In genomic region chr1:204326891-204327290, GRCh38 we compare ENCODE assay signal across 26 cellular contexts. TPM values are rescaled to one million over a fixed set of nuclear protein-coding genes. Genes with fewer than 3 reads are reported as not detected.
DNase-seq lines count a peak whose midpoint lies in the region.
"Had no signal": no experiment of that assay in that cellular context is flagged by ENCODE, and none has a peak within 500 bp of the region (broad histone marks: within the 10 kb centered on the region; RNA-seq: fewer than 3 reads in every experiment).

No MANE protein-coding gene starts in this region.

- DNase-seq in amniotic epithelial cell (ENCODE audit: low read depth) (peak; percentile 61), left kidney (ENCODE audit: low read depth, low spot score) (peak; percentile 75), renal cortical epithelial cell (ENCODE audit: low read depth) (peak; percentile 44), NCI-H82 (lab: John Stamatoyannopoulos, UW) (no peak)
- DNase-seq in activated CD4-positive, alpha-beta T cell treated with anti-CD3 and anti-CD28 coated beads, Interleukin-2, amount 10 ng/mL, durations not matched to agents 7 days and 5 days: no peak
- DNase-seq in stimulated activated CD4-positive, alpha-beta T cell treated with anti-CD3 and anti-CD28 coated beads, Interleukin-4, amount 100 ng/mL, for 4 hours: no peak
- DNase-seq: activated CD8-positive, alpha-beta memory T cell treated with anti-CD3 and anti-CD28 coated beads, Interleukin-2, amount 50 U/mL, for 48 hours; activated CD8-positive, alpha-beta T cell treated with anti-CD3 and anti-CD28 coated beads for 36 hours; activated naive CD4-positive, alpha-beta T cell treated with Interleukin-2 at 50 U/mL for 16 hours; CD4-positive, CD25-positive, alpha-beta regulatory T cell; HFFc6; KG1; left colon; mammary epithelial cell; MG63; NCI-H1930; NCI-H774; SIG-M5; stimulated activated CD4-positive, alpha-beta T cell treated with anti-CD3 and anti-CD28 coated beads, Interleukin-4, amount 100 ng/mL, for 1 hour; SW 1271 had no signal

- no peaks in the 10 kb centered on the region for H3K36me3 Mint-ChIP-seq in activated CD4-positive, alpha-beta T cell treated with anti-CD3 and anti-CD28 coated beads, Interleukin-2, amount 10 ng/mL, durations not matched to agents 7 days and 5 days (ENCODE audit: low read depth)
- H3K36me3 Mint-ChIP-seq: CD4-positive, CD25-positive, alpha-beta regulatory T cell had no signal

- H3K4me1 Mint-ChIP-seq in activated CD4-positive, alpha-beta T cell treated with anti-CD3 and anti-CD28 coated beads, Interleukin-2, amount 10 ng/mL, durations not matched to agents 7 days and 5 days: peaks cover 5% of the 10 kb centered on the region
- H3K4me1 Mint-ChIP-seq: CD4-positive, CD25-positive, alpha-beta regulatory T cell had no signal

- no peak overlapping the region for H3K4me3 Mint-ChIP-seq in activated CD4-positive, alpha-beta T cell treated with anti-CD3 and anti-CD28 coated beads, Interleukin-2, amount 10 ng/mL, durations not matched to agents 7 days and 5 days
- H3K4me3 Mint-ChIP-seq: activated CD8-positive, alpha-beta T cell treated with anti-CD3 and anti-CD28 coated beads for 36 hours; activated T-helper 1 cell treated with anti-CD3 and anti-CD28 coated beads, Interleukin-12 subunit alpha, Interleukin-12 subunit beta, Interleukin-2, Interleukin-4 antibody, amounts not matched to agents 30 ng/mL and 10 ng/mL and 1 ng/mL, durations not matched to agents 14 hours and 24 hours and 36 hours; CD4-positive, CD25-positive, alpha-beta regulatory T cell; HFFc6 had no signal

- POLR2A ChIA-PET in activated CD4-positive, alpha-beta T cell treated with anti-CD3 and anti-CD28 coated beads, Interleukin-2, amount 10 ng/mL, durations not matched to agents 7 days and 5 days (lab: Charles Lee): no interaction called here

- CTCF ChIA-PET in activated CD4-positive, alpha-beta T cell treated with anti-CD3 and anti-CD28 coated beads, Interleukin-2, amount 10 ng/mL, durations not matched to agents 7 days and 5 days (lab: Charles Lee): interaction anchor here (0.8 to 2.1 kb wide), 8 partner anchors 9 to 480 kb away, joined by 3 to 6 read pairs (median 4); no protein-coding TSS in a partner anchor

- H3K4me1 ChIP-seq in BLaER1 treated with 17β-estradiol and CSF1 and Interleukin-3, amounts not matched to agents 10 nM and 100 nM: peaks cover 0 to 21% (median 15%) of the 10 kb centered on the region in 10 experiments; a peak in 18 of 20 replicates
- H3K4me1 ChIP-seq: body of pancreas, gastroesophageal sphincter, upper lobe of left lung had no signal

- no peaks in the 10 kb centered on the region for H3K9me3 Mint-ChIP-seq in activated CD4-positive, alpha-beta T cell treated with anti-CD3 and anti-CD28 coated beads, Interleukin-2, amount 10 ng/mL, durations not matched to agents 7 days and 5 days
- H3K9me3 Mint-ChIP-seq: activated CD8-positive, alpha-beta T cell treated with anti-CD3 and anti-CD28 coated beads for 36 hours; activated T-helper 1 cell treated with anti-CD3 and anti-CD28 coated beads, Interleukin-12 subunit alpha, Interleukin-12 subunit beta, Interleukin-2, Interleukin-4 antibody, amounts not matched to agents 30 ng/mL and 10 ng/mL and 1 ng/mL, durations not matched to agents 14 hours and 24 hours and 36 hours; CD4-positive, CD25-positive, alpha-beta regulatory T cell had no signal

- no peaks in the 10 kb centered on the region for H3K36me3 ChIP-seq in BLaER1 treated with 17β-estradiol and CSF1 and Interleukin-3, amounts not matched to agents 10 nM and 100 nM
- H3K36me3 ChIP-seq: gastroesophageal sphincter, MG63, upper lobe of left lung had no signal

- peak overlapping the region in 1 of 11 experiments; percentile 13; a peak in 2 of 22 replicates for H3K9ac ChIP-seq in BLaER1 treated with 17β-estradiol and CSF1 and Interleukin-3, amounts not matched to agents 10 nM and 100 nM

- H3K27ac ChIP-seq in BLaER1 treated with 17β-estradiol and CSF1 and Interleukin-3, amounts not matched to agents 10 nM and 100 nM: peak overlapping the region in 2 of 11 experiments; percentile 7; a peak in 3 of 22 replicates
- H3K27ac ChIP-seq: body of pancreas, gastroesophageal sphincter, hepatocyte, upper lobe of left lung had no signal

- H3K27me3 Mint-ChIP-seq in activated CD4-positive, alpha-beta T cell treated with anti-CD3 and anti-CD28 coated beads, Interleukin-2, amount 10 ng/mL, durations not matched to agents 7 days and 5 days: peaks cover 3% of the 10 kb centered on the region

- no peaks in the 10 kb centered on the region for H4K20me1 ChIP-seq in BLaER1 treated with 17β-estradiol and CSF1 and Interleukin-3, amounts not matched to agents 10 nM and 100 nM

- H3K9me3 ChIP-seq in BLaER1 treated with 17β-estradiol and CSF1 and Interleukin-3, amounts not matched to agents 10 nM and 100 nM (replicated peaks in 1 of 11): no peaks in the 10 kb centered on the region
- H3K9me3 ChIP-seq: body of pancreas, gastroesophageal sphincter, upper lobe of left lung had no signal

- peak overlapping the region; percentile 10 to 83 (median 69); a peak in 20 of 22 replicates for H3K4me2 ChIP-seq in BLaER1 treated with 17β-estradiol and CSF1 and Interleukin-3, amounts not matched to agents 10 nM and 100 nM
- H3K4me2 ChIP-seq: hepatocyte had no signal

- no peak overlapping the region for H3K4me3 ChIP-seq in BLaER1 treated with 17β-estradiol and CSF1 and Interleukin-3, amounts not matched to agents 10 nM and 100 nM
- H3K4me3 ChIP-seq: body of pancreas, gastroesophageal sphincter, hepatocyte, MG63, upper lobe of left lung had no signal

- no peak overlapping the region for H3K27ac Mint-ChIP-seq in activated CD4-positive, alpha-beta T cell treated with anti-CD3 and anti-CD28 coated beads, Interleukin-2, amount 10 ng/mL, durations not matched to agents 7 days and 5 days
- H3K27ac Mint-ChIP-seq: activated CD8-positive, alpha-beta T cell treated with anti-CD3 and anti-CD28 coated beads for 36 hours; activated T-helper 1 cell treated with anti-CD3 and anti-CD28 coated beads, Interleukin-12 subunit alpha, Interleukin-12 subunit beta, Interleukin-2, Interleukin-4 antibody, amounts not matched to agents 30 ng/mL and 10 ng/mL and 1 ng/mL, durations not matched to agents 14 hours and 24 hours and 36 hours; CD4-positive, CD25-positive, alpha-beta regulatory T cell; HFFc6 had no signal

- no peaks in the 10 kb centered on the region for H3K27me3 ChIP-seq in BLaER1 treated with 17β-estradiol and CSF1 and Interleukin-3, amounts not matched to agents 10 nM and 100 nM
- H3K27me3 ChIP-seq: body of pancreas, hepatocyte, MG63, upper lobe of left lung had no signal

RNA-seq across cellular contexts. Expression of gene PLEKHA6, which starts 32.8 kb away (rescaled TPM):
- total RNA-seq in renal cortical epithelial cell: 16.7 and 26.8 TPM in 2 replicates
- total RNA-seq in activated CD4-positive, alpha-beta T cell treated with anti-CD3 and anti-CD28 coated beads, Interleukin-2, amount 10 ng/mL, durations not matched to agents 7 days and 5 days: not detected

Comparison
In these comparisons a context has a peak if more than half of its experiments do, and no peak if none do; other contexts are left out.
1. DNase-seq: peak in amniotic epithelial cell (single experiment), left kidney (single experiment) and renal cortical epithelial cell (single experiment); none in activated CD4-positive, alpha-beta T cell treated with anti-CD3 and anti-CD28 coated beads, Interleukin-2, amount 10 ng/mL, durations not matched to agents 7 days and 5 days (single experiment), NCI-H82 (single experiment) and stimulated activated CD4-positive, alpha-beta T cell treated with anti-CD3 and anti-CD28 coated beads, Interleukin-4, amount 100 ng/mL, for 4 hours (0 of 2).
2. RNA of gene PLEKHA6, which starts 32.8 kb away (total RNA-seq): 16.7 to 26.8 TPM in renal cortical epithelial cell; not detected in activated CD4-positive, alpha-beta T cell treated with anti-CD3 and anti-CD28 coated beads, Interleukin-2, amount 10 ng/mL, durations not matched to agents 7 days and 5 days; every median in the first group is over 10 times any median in the second.